In genomic region chr6:25499851-25500250, GRCh38 we compare ENCODE assay signal across 17 cellular contexts.
DNase-seq lines count a peak whose midpoint lies in the region; ATAC-seq and TF ChIP-seq lines count a peak whose summit lies in the region.
"Had no signal": no experiment of that assay in that cellular context is flagged by ENCODE, and none has a peak within 500 bp of the region (broad histone marks: within the 10 kb centered on the region; RNA-seq: fewer than 3 reads in every experiment).

No MANE protein-coding gene starts in this region.

- no peak for ATAC-seq in HG02938 (IDR thresholded peaks at IDR 0.05; ENCODE audit: unreplicated experiment)
- ATAC-seq: HepG2 had no signal

- H3K4me2 ChIP-seq in osteoblast (ENCODE audit: insufficient read depth, low read length): no peak overlapping the region
- H3K4me2 ChIP-seq: BLaER1 treated with 17β-estradiol and CSF1 and Interleukin-3, amounts not matched to agents 10 nM and 100 nM had no signal

- in situ Hi-C loops in GM13976 (cut with MboI; ENCODE audit: low sequenced_read_pairs, unreplicated experiment): no loop called here

- peaks cover 5% of the 10 kb centered on the region for H3K4me1 ChIP-seq in osteoblast (ENCODE audit: insufficient read depth, low read length)

- TF ChIP-seq CTCF in osteoblast (IDR thresholded peaks at IDR 0.05; ENCODE audit: extremely low read depth, low read depth, low read length): no peak
- TF ChIP-seq CTCF in GM13976 (IDR thresholded peaks at IDR 0.05; ENCODE audit: borderline replicate concordance, control extremely low read depth, extremely low read depth, insufficient read depth, missing control alignments): no peak

- no peaks in the 10 kb centered on the region for H3K27me3 ChIP-seq in osteoblast (ENCODE audit: insufficient read depth, low read length)
- H3K27me3 ChIP-seq: BLaER1 treated with 17β-estradiol and CSF1 and Interleukin-3, amounts not matched to agents 10 nM and 100 nM had no signal

- H3K4me3 ChIP-seq in osteoblast (ENCODE audit: insufficient read depth, low read length): no peak overlapping the region
- H3K4me3 ChIP-seq: BLaER1 treated with 17β-estradiol and CSF1 and Interleukin-3, amounts not matched to agents 10 nM and 100 nM had no signal

- DNase-seq in GM03348 (ENCODE audit: low spot score) (peak; percentile 38), NCI-H69 (lab: John Stamatoyannopoulos, UW) (peak; percentile 41), epithelial cell of prostate (ENCODE audit: low read depth, low spot score) (peak; percentile 26), osteoblast (ENCODE audit: insufficient read length, low spot score, missing footprints) (peak; percentile 50), activated gamma-delta T cell (lab: John Stamatoyannopoulos, UW) (no peak), GM13976 (ENCODE audit: low spot score) (no peak)
- no peak for DNase-seq in stimulated activated CD8-positive, alpha-beta memory T cell treated with anti-CD3 and anti-CD28 coated beads, Interleukin-4, amount 100 ng/mL, for 48 hours
- DNase-seq: activated CD4-positive, alpha-beta T cell treated with anti-CD3 and anti-CD28 coated beads, Interleukin-2, amount 50 U/mL, for 1 hour; activated T-cell treated with anti-CD3 and anti-CD28 coated beads, Interleukin-2, amount 50 U/mL, for 24 hours; DMS79; midbrain; NCI-H1048; posterior cingulate gyrus; T-helper 2 cell had no signal

- H2AFZ ChIP-seq in osteoblast (ENCODE audit: low read length): no peak overlapping the region

- H3K9me3 ChIP-seq in osteoblast (ENCODE audit: low read depth, low read length): no peaks in the 10 kb centered on the region
- H3K9me3 ChIP-seq: BLaER1 treated with 17β-estradiol and CSF1 and Interleukin-3, amounts not matched to agents 10 nM and 100 nM had no signal

- H3K79me2 ChIP-seq in osteoblast (ENCODE audit: insufficient read depth, low read length): no peaks in the 10 kb centered on the region

- no peaks in the 10 kb centered on the region for H3K36me3 ChIP-seq in osteoblast (ENCODE audit: insufficient read depth, low read length)
- H3K36me3 ChIP-seq: BLaER1 treated with 17β-estradiol and CSF1 and Interleukin-3, amounts not matched to agents 10 nM and 100 nM had no signal

- H3K27ac ChIP-seq in epithelial cell of prostate (peak overlapping the region; percentile 41), osteoblast (ENCODE audit: low read depth, low read length) (no peak overlapping the region)
- H3K27ac ChIP-seq: BLaER1 treated with 17β-estradiol and CSF1 and Interleukin-3, amounts not matched to agents 10 nM and 100 nM had no signal

- H4K20me1 ChIP-seq in osteoblast (ENCODE audit: insufficient read depth, low read length): no peaks in the 10 kb centered on the region
- H4K20me1 ChIP-seq: BLaER1 treated with 17β-estradiol and CSF1 and Interleukin-3, amounts not matched to agents 10 nM and 100 nM had no signal

Comparison
In these comparisons a context has a peak if more than half of its experiments do, and no peak if none do; other contexts are left out.
1. DNase-seq: peak in GM03348 (single experiment), NCI-H69 (single experiment), epithelial cell of prostate (single experiment) and osteoblast (single experiment); none in activated gamma-delta T cell (single experiment), GM13976 (single experiment) and stimulated activated CD8-positive, alpha-beta memory T cell treated with anti-CD3 and anti-CD28 coated beads, Interleukin-4, amount 100 ng/mL, for 48 hours (single experiment).